ENCODE assay signal across 11 cellular contexts in the genomic region with DNA sequence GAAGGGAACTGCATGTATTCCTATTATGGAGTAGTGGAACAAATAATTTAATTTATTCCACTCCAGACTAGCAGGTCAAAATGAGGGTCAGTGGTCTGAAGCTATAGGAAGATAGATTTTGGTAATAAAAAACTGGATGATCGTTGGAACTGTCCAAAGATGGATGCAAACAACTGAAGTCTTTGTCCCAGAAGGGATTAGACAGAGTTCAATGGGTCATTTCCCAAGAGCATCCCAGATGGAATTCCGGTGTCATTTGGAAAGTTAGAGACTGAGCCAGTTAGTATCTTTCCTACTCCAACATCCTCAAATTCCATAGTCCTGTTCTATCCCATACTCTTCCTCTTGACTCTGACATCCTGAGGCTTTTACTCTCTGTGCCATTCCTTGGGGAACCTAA. TPM values are rescaled to one million over a fixed set of nuclear protein-coding genes. Genes with fewer than 3 reads are reported as not detected.
"Had no signal": no experiment of that assay in that cellular context is flagged by ENCODE, and none has a peak within 500 bp of the region (broad histone marks: within the 10 kb centered on the region; RNA-seq: fewer than 3 reads in every experiment).

No MANE protein-coding gene starts in this region.

- H3K9me3 ChIP-seq: HAP-1 had no signal

- H3K9ac ChIP-seq: GM23248 had no signal

- H3K36me3 ChIP-seq: HAP-1 had no signal

- H3K4me3 ChIP-seq: GM23248, GM23338, HAP-1 had no signal

- DNase-seq: GM23248, GOT3, H7, H9, HCEC 1CT, HFFc6 had no signal

- H2AFZ ChIP-seq: GM23248, GM23338 had no signal

- H3K27ac ChIP-seq: GM23248 had no signal

- H3K4me2 ChIP-seq: GM23338 had no signal

- FAIRE-seq: H1, H54 had no signal

- ATAC-seq: GM23338, HCT116 had no signal

- H3K4me1 ChIP-seq: HAP-1 had no signal

RNA-seq across cellular contexts. Expression of a gene that starts 22.8 kb away (rescaled TPM):
- total RNA-seq: GM23248, HFFc6 had no signal
- polyA plus RNA-seq: GM23248 had no signal
